In genomic region chr3:131231710-131232348, GRCh38 we compare ENCODE assay signal across 10 cellular contexts.
A peak's percentile ranks its signal among the peaks of the same experiment; 100 is the strongest.
DNase-seq lines count a peak whose midpoint lies in the region; ATAC-seq and TF ChIP-seq lines count a peak whose summit lies in the region.
"Had no signal": no experiment of that assay in that cellular context is flagged by ENCODE, and none has a peak within 500 bp of the region (broad histone marks: within the 10 kb centered on the region; RNA-seq: fewer than 3 reads in every experiment).

No MANE protein-coding gene starts in this region.

- H4K20me1 ChIP-seq in SK-N-SH (ENCODE audit: insufficient read depth): no peaks in the 10 kb centered on the region

- H3K4me2 ChIP-seq in SK-N-SH: no peak overlapping the region

- CTCF ChIA-PET in SK-N-SH (lab: Yijun Ruan, JAX): no interaction called here

- H3F3A ChIP-seq in SK-N-SH (replicated peaks; ENCODE audit: insufficient read depth): no peaks in the 10 kb centered on the region

- peak overlapping the region in 1 of 2 experiments; percentile 78; a peak in 2 of 4 replicates for H3K27ac ChIP-seq in SK-N-SH (ENCODE audit: low read depth in 2 of 2, low read length in 1 of 2)
- H3K27ac ChIP-seq in caudate nucleus (ENCODE audit: low read depth, low read length): no peak overlapping the region

- 76% methylated on average over 3 of the region's 3 CpGs for WGBS in SK-N-SH (ENCODE audit: low lambda C conversion rate)

- no peaks in the 10 kb centered on the region for H3K27me3 ChIP-seq in SK-N-SH (ENCODE audit: insufficient read depth)

- peaks cover 0 to 40% of the 10 kb centered on the region in 2 experiments; a peak in 2 of 4 replicates for H3K4me1 ChIP-seq in SK-N-SH (ENCODE audit: control insufficient read depth in 1 of 2, insufficient read depth in 2 of 2, low read depth in 1 of 2, low read length in 1 of 2)

- DNase-seq in DMS153 (lab: John Stamatoyannopoulos, UW) (peak; percentile 68), SK-N-SH (peak; percentile 9), left lobe of liver (ENCODE audit: low spot score) (no peak), caudate nucleus (lab: John Stamatoyannopoulos, UW) (no peak), T1000 (lab: John Stamatoyannopoulos, UW) (no peak)
- DNase-seq: activated naive CD8-positive, alpha-beta T cell treated with anti-CD3 and anti-CD28 coated beads, Interleukin-2, amount 50 U/mL, for 24 hours; NCI-H226; stimulated activated naive CD4-positive, alpha-beta T cell had no signal

- no peaks in the 10 kb centered on the region for H3K9me3 ChIP-seq in SK-N-SH

- TF ChIP-seq RAD21 in Ishikawa (IDR thresholded peaks at IDR 0.05; ENCODE audit: low read depth): peak; percentile 33
- TF ChIP-seq RAD21 in SK-N-SH (IDR thresholded peaks at IDR 0.05; ENCODE audit: low read length): peak; percentile 67

- POLR2A ChIA-PET in SK-N-SH (lab: Yijun Ruan, JAX): no interaction called here

- TF ChIP-seq CTCF in SK-N-SH (IDR thresholded peaks at IDR 0.05): peak; percentile 14; the same call in 1 of the 2 replicates

- H3K4me3 ChIP-seq in SK-N-SH (ENCODE audit: low read depth in 2 of 2, low read length in 1 of 2): no peak overlapping the region

- ATAC-seq in left lobe of liver: peak; percentile 32
- no peak for ATAC-seq in GM21786 (IDR thresholded peaks at IDR 0.05; ENCODE audit: unreplicated experiment)
- ATAC-seq: activated naive CD8-positive, alpha-beta T cell treated with anti-CD3 and anti-CD28 coated beads, Interleukin-2, amount 50 U/mL, for 24 hours had no signal

- no peaks in the 10 kb centered on the region for H3K36me3 ChIP-seq in SK-N-SH (replicated peaks in 1 of 2; ENCODE audit: control insufficient read depth in 1 of 2, insufficient read depth in 2 of 2, low read length in 1 of 2)

- TF ChIP-seq EP300 in Ishikawa (IDR thresholded peaks at IDR 0.05; ENCODE audit: borderline replicate concordance) (no peak), SK-N-SH (IDR thresholded peaks at IDR 0.05; ENCODE audit: borderline replicate concordance in 1 of 2, low read depth in 1 of 2, low read length in 1 of 2) (peak in 1 of 2 experiments; percentile 81; a peak in 1 of 4 replicates)

- H2AFZ ChIP-seq in SK-N-SH (ENCODE audit: low read depth): no peak overlapping the region

- H3K9ac ChIP-seq in SK-N-SH: no peak overlapping the region

- H3K79me2 ChIP-seq in SK-N-SH (ENCODE audit: insufficient read depth): no peaks in the 10 kb centered on the region

- H3K9me2 ChIP-seq in SK-N-SH: no peaks in the 10 kb centered on the region

TF ChIP-seq in Ishikawa, 13 proteins besides CTCF, POLR2A, EP300 and RAD21:
- no peak for TF ChIP-seq TAF1 (IDR thresholded peaks at IDR 0.05; ENCODE audit: low read depth)
- no peak for TF ChIP-seq NFIC (IDR thresholded peaks at IDR 0.05)
- no peak for TF ChIP-seq USF1 (IDR thresholded peaks at IDR 0.05)
- no peak for TF ChIP-seq TCF12 (IDR thresholded peaks at IDR 0.05; ENCODE audit: low read depth)
- no peak for TF ChIP-seq CEBPB (IDR thresholded peaks at IDR 0.05)
- no peak for TF ChIP-seq YY1 (IDR thresholded peaks at IDR 0.05; ENCODE audit: low read depth)
- TF ChIP-seq FOXM1 (IDR thresholded peaks at IDR 0.05; ENCODE audit: borderline replicate concordance, low read depth): no peak
- no peak for TF ChIP-seq CREB1 (IDR thresholded peaks at IDR 0.05; ENCODE audit: low read depth)
- TF ChIP-seq REST (IDR thresholded peaks at IDR 0.05; ENCODE audit: low read depth): no peak
- TF ChIP-seq TEAD4 (IDR thresholded peaks at IDR 0.05): no peak
- TF ChIP-seq EGR1 (IDR thresholded peaks at IDR 0.05): no peak

TF ChIP-seq in SK-N-SH, 30 proteins besides CTCF, POLR2A, EP300 and RAD21:
- peak; percentile 59 for TF ChIP-seq CHD2 (IDR thresholded peaks at IDR 0.05; ENCODE audit: low read length, partially characterized antibody)
- peak; percentile 82 for TF ChIP-seq RCOR1 (IDR thresholded peaks at IDR 0.05; ENCODE audit: low read length)
- peak; percentile 85 for TF ChIP-seq GATA2 (CRISPR knock-in tag; IDR thresholded peaks at IDR 0.05)
- 0 out of 2 replicates have a peak, but pooled peaks have one; percentile 18 for TF ChIP-seq SMC3 (IDR thresholded peaks at IDR 0.05; ENCODE audit: low read depth, low read length)
- TF ChIP-seq POLR2AphosphoS5 (IDR thresholded peaks at IDR 0.05; ENCODE audit: low read depth, low read length): no peak
- TF ChIP-seq GABPA (IDR thresholded peaks at IDR 0.05; ENCODE audit: low read depth): no peak

Comparison
In these comparisons a context has a peak if more than half of its experiments do, and no peak if none do; other contexts are left out.
1. DNase-seq: peak in DMS153 (single experiment) and SK-N-SH (single experiment); none in left lobe of liver (single experiment), caudate nucleus (0 of 61) and T1000 (single experiment).